In genomic region chr20:60395993-60396392, GRCh38 we compare ENCODE assay signal across 15 cellular contexts.
"Had no signal": no experiment of that assay in that cellular context is flagged by ENCODE, and none has a peak within 500 bp of the region (broad histone marks: within the 10 kb centered on the region; RNA-seq: fewer than 3 reads in every experiment).

No MANE protein-coding gene starts in this region.

- H3K36me3 Mint-ChIP-seq: naive thymus-derived CD8-positive, alpha-beta T cell; stimulated activated effector memory CD8-positive, alpha-beta T cell treated with anti-CD3 and anti-CD28 coated beads, Interleukin-12 subunit alpha, Interleukin-12 subunit beta, amount 100 ng/mL, for 72 hours had no signal

- H3K36me3 ChIP-seq: pancreas, sigmoid colon, thoracic aorta, upper lobe of right lung had no signal

- ATAC-seq: activated CD4-positive, CD25-positive, alpha-beta regulatory T cell treated with anti-CD3 and anti-CD28 coated beads, Interleukin-2, amount 50 U/mL, for 24 hours; activated T-helper 17 cell treated with anti-CD3 and anti-CD28 coated beads, Interleukin-2, amount 50 U/mL, for 72 hours; naive thymus-derived CD8-positive, alpha-beta T cell; pancreas; stimulated activated effector memory CD8-positive, alpha-beta T cell treated with anti-CD3 and anti-CD28 coated beads, Interleukin-12 subunit alpha, Interleukin-12 subunit beta, amount 100 ng/mL, for 72 hours; upper lobe of right lung had no signal

- H3K4me3 ChIP-seq: pancreas, sigmoid colon, thoracic aorta, upper lobe of right lung had no signal

- H3K4me3 Mint-ChIP-seq: activated T-helper 17 cell treated with anti-CD3 and anti-CD28 coated beads, Interleukin-2, amount 50 U/mL, for 72 hours; naive thymus-derived CD8-positive, alpha-beta T cell; stimulated activated effector memory CD8-positive, alpha-beta T cell treated with anti-CD3 and anti-CD28 coated beads, Interleukin-12 subunit alpha, Interleukin-12 subunit beta, amount 100 ng/mL, for 72 hours had no signal

- H3K27ac ChIP-seq: pancreas, sigmoid colon, thoracic aorta, upper lobe of right lung had no signal

- H3K4me1 ChIP-seq: pancreas, sigmoid colon, upper lobe of right lung had no signal

- H3K9me3 ChIP-seq: pancreas, thoracic aorta, upper lobe of right lung had no signal

- H3K27ac Mint-ChIP-seq: activated T-helper 17 cell treated with anti-CD3 and anti-CD28 coated beads, Interleukin-2, amount 50 U/mL, for 72 hours; naive thymus-derived CD8-positive, alpha-beta T cell; stimulated activated effector memory CD8-positive, alpha-beta T cell treated with anti-CD3 and anti-CD28 coated beads, Interleukin-12 subunit alpha, Interleukin-12 subunit beta, amount 100 ng/mL, for 72 hours had no signal

- H3K4me1 Mint-ChIP-seq: activated T-helper 17 cell treated with anti-CD3 and anti-CD28 coated beads, Interleukin-2, amount 50 U/mL, for 72 hours; naive thymus-derived CD8-positive, alpha-beta T cell; stimulated activated effector memory CD8-positive, alpha-beta T cell treated with anti-CD3 and anti-CD28 coated beads, Interleukin-12 subunit alpha, Interleukin-12 subunit beta, amount 100 ng/mL, for 72 hours had no signal

- H3K27me3 ChIP-seq: pancreas, sigmoid colon, upper lobe of right lung had no signal

- DNase-seq: activated CD4-positive, alpha-beta T cell treated with anti-CD3 and anti-CD28 coated beads, Interleukin-2, amount 50 U/mL, for 1 hour; activated naive CD4-positive, alpha-beta T cell treated with Interleukin-2 at 50 U/mL for 16 hours; anterior cingulate cortex; effector CD8-positive, alpha-beta T cell; foreskin melanocyte; mesenchymal stem cell; naive thymus-derived CD8-positive, alpha-beta T cell; pancreas; sigmoid colon; stimulated activated CD4-positive, alpha-beta T cell treated with anti-CD3 and anti-CD28 coated beads, Interleukin-2, amount 100 ng/mL, for 24 hours; upper lobe of right lung had no signal
